21 cellular contexts compared by ENCODE assay signal in the genomic region with DNA sequence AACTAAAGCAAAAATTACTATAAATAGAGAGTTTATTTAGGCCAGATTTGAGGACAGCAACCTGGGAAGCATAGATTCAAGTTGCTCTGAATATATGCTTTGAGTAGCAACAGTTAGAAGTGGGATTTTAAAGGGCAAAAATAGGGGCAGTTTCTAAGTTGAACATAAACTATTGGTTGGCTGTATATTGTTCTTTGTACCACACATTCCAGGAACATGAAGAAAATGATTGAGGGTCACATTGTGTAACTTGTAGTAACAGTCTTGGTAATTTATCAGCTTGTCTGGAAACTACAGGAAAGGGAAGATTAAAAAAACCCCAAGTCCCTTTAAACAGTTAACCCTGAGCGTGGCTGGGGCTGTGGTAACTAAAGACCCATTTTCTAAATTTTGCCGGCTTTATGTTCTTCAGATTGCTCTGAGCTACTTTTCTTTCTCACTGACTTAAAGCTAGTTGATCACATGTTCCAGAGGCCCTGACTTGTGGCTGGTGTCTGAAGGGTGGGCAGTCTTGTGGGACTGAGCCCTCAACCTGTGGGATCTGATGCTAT. TPM values are rescaled to one million over a fixed set of nuclear protein-coding genes. Genes with fewer than 3 reads are reported as not detected.
A peak's percentile ranks its signal among the peaks of the same experiment; 100 is the strongest.
DNase-seq lines count a peak whose midpoint lies in the region; ATAC-seq and TF ChIP-seq lines count a peak whose summit lies in the region.
"Had no signal": no experiment of that assay in that cellular context is flagged by ENCODE, and none has a peak within 500 bp of the region (broad histone marks: within the 10 kb centered on the region; RNA-seq: fewer than 3 reads in every experiment).

No MANE protein-coding gene starts in this region.

- no peaks in the 10 kb centered on the region for H3K4me1 ChIP-seq in fibroblast of lung (ENCODE audit: control insufficient read depth, extremely low read depth, insufficient read depth, low read length)

- peak overlapping the region in 2 of 3 experiments; percentile 9 to 36 for H3K27ac Mint-ChIP-seq in nephron
- H3K27ac Mint-ChIP-seq: activated naive CD4-positive, alpha-beta T cell treated with anti-CD3 and anti-CD28 coated beads for 36 hours; stimulated activated naive CD8-positive, alpha-beta T cell treated with anti-CD3 and anti-CD28 coated beads, Interleukin-15, Interleukin-2, amounts not matched to agents 100 ng/mL and 50 ng/mL, for 24 hours; T-helper 1 cell treated with Interleukin-12 subunit alpha and Interleukin-12 subunit beta and Interleukin-4 antibody, amounts not matched to agents 30 μg/mL and 1 μg/mL, for 36 hours had no signal

- no peak overlapping the region for H3K9ac ChIP-seq in fibroblast of lung (ENCODE audit: insufficient read depth, low read length)
- H3K9ac ChIP-seq: BLaER1 had no signal

- H4K20me1 ChIP-seq in fibroblast of lung (ENCODE audit: control insufficient read depth, extremely low read depth, insufficient read depth, low read length): no peaks in the 10 kb centered on the region

- peaks cover 20% of the 10 kb centered on the region for H3K4me1 Mint-ChIP-seq in nephron

- no peak overlapping the region for H3K27ac ChIP-seq in fibroblast of lung (ENCODE audit: insufficient read depth, low read length)
- H3K27ac ChIP-seq: BLaER1, esophagus muscularis mucosa, heart left ventricle had no signal

- no peak overlapping the region for H2AFZ ChIP-seq in fibroblast of lung (ENCODE audit: low read length)

- no peak overlapping the region for H3K4me2 ChIP-seq in fibroblast of lung (ENCODE audit: extremely low read depth, insufficient read depth, low read length)
- H3K4me2 ChIP-seq: BLaER1 had no signal

- H3K27me3 Mint-ChIP-seq in nephron (ENCODE audit: low read depth): no peaks in the 10 kb centered on the region
- H3K27me3 Mint-ChIP-seq: stimulated activated naive CD8-positive, alpha-beta T cell treated with anti-CD3 and anti-CD28 coated beads, Interleukin-15, Interleukin-2, amounts not matched to agents 100 ng/mL and 50 ng/mL, for 24 hours; type B pancreatic cell had no signal

- H3K9me3 Mint-ChIP-seq in nephron: no peaks in the 10 kb centered on the region
- H3K9me3 Mint-ChIP-seq: type B pancreatic cell had no signal

- H3K36me3 ChIP-seq in fibroblast of lung (ENCODE audit: control insufficient read depth, insufficient read depth, low read length): no peaks in the 10 kb centered on the region

- no peaks in the 10 kb centered on the region for H3K9me3 ChIP-seq in fibroblast of lung (ENCODE audit: control insufficient read depth, insufficient read depth, low read depth, low read length)
- H3K9me3 ChIP-seq: esophagus muscularis mucosa, heart left ventricle had no signal

- H3K36me3 Mint-ChIP-seq in nephron (ENCODE audit: low read depth): peaks cover 39% of the 10 kb centered on the region

- no peak for TF ChIP-seq CTCF in fibroblast of lung (conservative IDR thresholded peaks at IDR 0.05 in 1 of 2, IDR thresholded peaks at IDR 0.05 in 1 of 2; ENCODE audit: low read depth in 1 of 2, low read length in 2 of 2)
- no peak for TF ChIP-seq CTCF in nephron (IDR thresholded peaks at IDR 0.05; ENCODE audit: unreplicated experiment in 3 of 3)

- intact Hi-C loops in Right ventricle myocardium superior (cut with DNase I): no loop called here

- DNase-seq in NOMO-1 (lab: John Stamatoyannopoulos, UW; ENCODE audit: unreplicated experiment in 2 of 2): peak; percentile 17 to 23
- no peak for DNase-seq in NOMO-1 treated with dmso at 0.1 percent for 144 hours (lab: John Stamatoyannopoulos, UW; ENCODE audit: unreplicated experiment)
- peak; percentile 87 for DNase-seq in MV-4-11 (lab: John Stamatoyannopoulos, UW)
- DNase-seq in fibroblast of lung (ENCODE audit: low read depth in 2 of 2): peak; percentile 22 to 26
- DNase-seq in Right ventricle myocardium superior: no peak
- no peak for DNase-seq in HPDE6-E6E7 (ENCODE audit: extremely low spot score)
- DNase-seq: activated CD4-positive, alpha-beta T cell treated with anti-CD3 and anti-CD28 coated beads for 1 hour; activated naive CD4-positive, alpha-beta T cell treated with anti-CD3 and anti-CD28 coated beads for 36 hours; DMS153; H9; heart left ventricle; NCI-H187 treated with DMSO at 0.1 percent for 48 hours; NCI-H446 treated with DMSO at 0.1 percent for 48 hours; SHP77 had no signal

- no peak overlapping the region for H3K4me3 ChIP-seq in fibroblast of lung (replicated peaks in 1 of 4; ENCODE audit: control extremely low read depth in 1 of 4, insufficient read depth in 1 of 4, low read depth in 3 of 4, low read length in 4 of 4)
- H3K4me3 ChIP-seq: BLaER1, esophagus muscularis mucosa, heart left ventricle had no signal

- ATAC-seq in Right ventricle myocardium superior (ENCODE audit: poor library complexity) (no peak), HG02870 (IDR thresholded peaks at IDR 0.05; ENCODE audit: unreplicated experiment) (no peak)

- peaks cover 81% of the 10 kb centered on the region for H3K79me2 ChIP-seq in fibroblast of lung (ENCODE audit: control insufficient read depth, insufficient read depth, low read length)

- no peaks in the 10 kb centered on the region for H3K27me3 ChIP-seq in fibroblast of lung (ENCODE audit: control insufficient read depth, insufficient read depth, low read length)
- H3K27me3 ChIP-seq: BLaER1, esophagus muscularis mucosa, heart left ventricle had no signal

- H3K4me3 Mint-ChIP-seq in nephron: no peak overlapping the region
- H3K4me3 Mint-ChIP-seq: activated naive CD4-positive, alpha-beta T cell treated with anti-CD3 and anti-CD28 coated beads for 36 hours; stimulated activated naive CD8-positive, alpha-beta T cell treated with anti-CD3 and anti-CD28 coated beads, Interleukin-15, Interleukin-2, amounts not matched to agents 100 ng/mL and 50 ng/mL, for 24 hours; T-helper 1 cell treated with Interleukin-12 subunit alpha and Interleukin-12 subunit beta and Interleukin-4 antibody, amounts not matched to agents 30 μg/mL and 1 μg/mL, for 36 hours; type B pancreatic cell had no signal

RNA-seq across cellular contexts. Expression of a gene that starts 7.4 kb away (rescaled TPM):
- total RNA-seq in fibroblast of lung (75.8 and 94.0 TPM in 2 replicates), Right ventricle myocardium superior (31.0 TPM)
- polyA plus RNA-seq in fibroblast of lung: 79.6 and 86.0 TPM in 2 replicates
- polyA plus RNA-seq in fibroblast of lung (2012): 48.9 and 51.7 TPM in 2 replicates
- 74.7 and 131 TPM in 2 replicates for polyA minus RNA-seq in fibroblast of lung (ENCODE audit: low replicate concordance)

RNA-seq across cellular contexts. Expression of a gene that starts 19.3 kb away (rescaled TPM):
- 71.2 and 79.1 TPM in 2 replicates for total RNA-seq in fibroblast of lung
- polyA plus RNA-seq in fibroblast of lung: 87.8 and 95.8 TPM in 2 replicates
- 62.2 and 65.9 TPM in 2 replicates for polyA plus RNA-seq in fibroblast of lung (2012)
- 176 and 199 TPM in 2 replicates for polyA minus RNA-seq in fibroblast of lung (ENCODE audit: low replicate concordance)
- 83.6 TPM for total RNA-seq in Right ventricle myocardium superior

Comparison
In these comparisons a context has a peak if more than half of its experiments do, and no peak if none do; other contexts are left out.
1. DNase-seq: peak in NOMO-1 (2 of 2), MV-4-11 (single experiment) and fibroblast of lung (2 of 2); none in NOMO-1 treated with dmso at 0.1 percent for 144 hours (single experiment), Right ventricle myocardium superior (single experiment) and HPDE6-E6E7 (single experiment).